ENCODE assay signal across 9 cellular contexts in the genomic region with DNA sequence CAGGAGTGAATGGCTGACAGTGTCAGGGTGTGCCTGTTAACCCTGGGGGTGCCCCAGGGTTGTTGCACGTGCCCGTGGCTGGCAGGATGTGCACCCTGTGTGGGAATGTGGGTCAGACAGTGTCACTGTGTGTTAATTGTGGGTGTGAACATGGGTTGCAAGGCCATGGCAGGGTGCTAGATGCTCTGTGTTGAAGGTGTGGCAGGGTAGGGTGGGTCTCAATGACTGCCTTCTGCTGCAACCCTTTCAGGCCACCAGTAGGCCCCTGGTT. TPM values are rescaled to one million over a fixed set of nuclear protein-coding genes. Genes with fewer than 3 reads are reported as not detected.
A peak's percentile ranks its signal among the peaks of the same experiment; 100 is the strongest.
DNase-seq lines count a peak whose midpoint lies in the region; ATAC-seq, FAIRE-seq and TF ChIP-seq lines count a peak whose summit lies in the region.
"Had no signal": no experiment of that assay in that cellular context is flagged by ENCODE, and none has a peak within 500 bp of the region (broad histone marks: within the 10 kb centered on the region; RNA-seq: fewer than 3 reads in every experiment).

No MANE protein-coding gene starts in this region.

- H3K27ac Mint-ChIP-seq in nephron: peak overlapping the region; percentile 77 to 93 (median 86)

- H3K27ac ChIP-seq in DND-41 (ENCODE audit: low read length) (peak overlapping the region; percentile 6; the same call in 1 of the 2 replicates), mammary epithelial cell (ENCODE audit: insufficient read depth, low read depth, low read length) (no peak overlapping the region)
- H3K27ac ChIP-seq: neutrophil had no signal

- H3K36me3 Mint-ChIP-seq in nephron (ENCODE audit: low read depth): no peaks in the 10 kb centered on the region

- intact Hi-C loops in mammary epithelial cell (cut with micrococcal nuclease): loop anchor here (1.0 kb wide), 5 partner anchors 8 to 106 kb away; partner anchors contain the start of gene RIN1

- H3K4me2 ChIP-seq in DND-41 (ENCODE audit: insufficient read depth, low read length) (no peak overlapping the region), mammary epithelial cell (ENCODE audit: insufficient read depth, low read depth, low read length) (no peak overlapping the region)

- H3K4me1 ChIP-seq in DND-41 (ENCODE audit: insufficient read depth, low read length): peaks cover 37% of the 10 kb centered on the region
- peaks cover 37% of the 10 kb centered on the region for H3K4me1 ChIP-seq in NT2/D1 (ENCODE audit: insufficient read depth, insufficient read length)
- peaks cover 26% of the 10 kb centered on the region for H3K4me1 ChIP-seq in mammary epithelial cell (ENCODE audit: insufficient read depth, low read length)

- H3K4me3 Mint-ChIP-seq in nephron: no peak overlapping the region

- no TSS peak for BruUV-seq in mammary epithelial cell (replicated peaks; lab: Mats Ljungman, UMichigan)

- no peak overlapping the region for H3K9ac ChIP-seq in DND-41 (ENCODE audit: low read depth, low read length)
- H3K9ac ChIP-seq in NT2/D1 (ENCODE audit: insufficient read length, low read depth): peak overlapping the region; percentile 53
- H3K9ac ChIP-seq in mammary epithelial cell (ENCODE audit: insufficient read depth, low read length): no peak overlapping the region

- H3K36me3 ChIP-seq in DND-41 (ENCODE audit: insufficient read depth, low read length): no peaks in the 10 kb centered on the region
- H3K36me3 ChIP-seq in NT2/D1 (ENCODE audit: insufficient read depth, insufficient read length, low read length): peaks cover 22% of the 10 kb centered on the region
- H3K36me3 ChIP-seq in mammary epithelial cell (ENCODE audit: insufficient read depth, low read length): peaks cover 11% of the 10 kb centered on the region
- H3K36me3 ChIP-seq: neutrophil had no signal

- TF ChIP-seq CTCF in DND-41 (IDR thresholded peaks at IDR 0.05; ENCODE audit: borderline replicate concordance, extremely low read depth, low read length, poor library complexity, severe bottlenecking): no peak
- no peak for TF ChIP-seq CTCF in mammary epithelial cell (conservative IDR thresholded peaks at IDR 0.05 in 1 of 2, IDR thresholded peaks at IDR 0.05 in 1 of 2; ENCODE audit: extremely low read depth in 1 of 2, insufficient read depth in 1 of 2, low read depth in 1 of 2, low read length in 2 of 2)
- TF ChIP-seq CTCF in nephron (IDR thresholded peaks at IDR 0.05; ENCODE audit: unreplicated experiment in 3 of 3): no peak

- dilution Hi-C loops in mammary epithelial cell (cut with HindIII; ENCODE audit: low sequenced_read_pairs): no loop called here

- FAIRE-seq in GM19239 (lab: Jason Lieb, UNC): no peak

- H3K79me2 ChIP-seq in DND-41 (ENCODE audit: insufficient read depth, low read length) (no peaks in the 10 kb centered on the region), mammary epithelial cell (ENCODE audit: insufficient read depth, low read length) (peaks cover 2% of the 10 kb centered on the region)

- H3K4me1 Mint-ChIP-seq in nephron: peaks cover 42% of the 10 kb centered on the region

- ATAC-seq in DND-41 (ENCODE audit: insufficient read depth, low read depth): no peak; the same call in 1 of the 3 replicates
- ATAC-seq in HG02798 (IDR thresholded peaks at IDR 0.05; ENCODE audit: poor library complexity, unreplicated experiment): no peak
- no peak for ATAC-seq in HG03520 (IDR thresholded peaks at IDR 0.05; ENCODE audit: unreplicated experiment)

- peaks cover 2% of the 10 kb centered on the region; the same call in 1 of the 2 replicates for H4K20me1 ChIP-seq in DND-41 (ENCODE audit: insufficient read depth, low read length)
- no peaks in the 10 kb centered on the region for H4K20me1 ChIP-seq in mammary epithelial cell (ENCODE audit: insufficient read depth, low read length)

- in situ Hi-C loops in mammary epithelial cell (cut with MboI; ENCODE audit: low sequenced_read_pairs in 2 of 2): no loop called here

- CTCF ChIA-PET in mammary epithelial cell (lab: Charles Lee; ENCODE audit: low non-redundant PET): no interaction called here

- H3K9me3 ChIP-seq in DND-41 (ENCODE audit: insufficient read depth, low read length, severe bottlenecking) (no peaks in the 10 kb centered on the region), NT2/D1 (ENCODE audit: insufficient read depth, low read length) (no peaks in the 10 kb centered on the region), mammary epithelial cell (replicated peaks; ENCODE audit: insufficient read depth, low read length) (no peaks in the 10 kb centered on the region)
- H3K9me3 ChIP-seq: neutrophil had no signal

- H3K4me3 ChIP-seq in DND-41 (ENCODE audit: low read depth in 1 of 2, low read length in 2 of 2) (no peak overlapping the region), NT2/D1 (ENCODE audit: insufficient read length, low read depth) (no peak overlapping the region), mammary epithelial cell (replicated peaks in 1 of 3; ENCODE audit: insufficient read depth in 1 of 3, low read depth in 2 of 3, low read length in 3 of 3) (no peak overlapping the region)

- no peaks in the 10 kb centered on the region for H3K27me3 Mint-ChIP-seq in nephron (ENCODE audit: low read depth)

- no peaks in the 10 kb centered on the region for H3K9me3 Mint-ChIP-seq in nephron

- H3K27me3 ChIP-seq in DND-41 (ENCODE audit: insufficient read depth, low read length, poor library complexity) (no peaks in the 10 kb centered on the region), NT2/D1 (ENCODE audit: insufficient read depth, insufficient read length) (no peaks in the 10 kb centered on the region), mammary epithelial cell (ENCODE audit: insufficient read depth, low read length) (no peaks in the 10 kb centered on the region)

- DNase-seq in DND-41 (no peak), NT2/D1 (ENCODE audit: low read depth, low spot score) (no peak), mammary epithelial cell (peak; percentile 27), putamen (ENCODE audit: low spot score) (no peak), GM19239 (ENCODE audit: insufficient read length, low spot score) (no peak)

- 42% methylated on average over 2 of the region's 2 CpGs for WGBS in mammary epithelial cell (ENCODE audit: low coverage, missing lambda C conversion rate)

- H2AFZ ChIP-seq in DND-41 (ENCODE audit: low read depth, low read length): 0 out of 2 replicates have a peak overlapping the region, but pooled peaks have one; percentile 47
- H2AFZ ChIP-seq in mammary epithelial cell (ENCODE audit: low read depth, low read length): no peak overlapping the region

RNA-seq across cellular contexts. Expression of gene RIN1, which starts 8.3 kb away (rescaled TPM):
- total RNA-seq in mammary epithelial cell: 10 to 100 TPM; 28.5 to 75.6 TPM
- 22.4 TPM for polyA plus RNA-seq in mammary epithelial cell
- 25.0 TPM for polyA minus RNA-seq in mammary epithelial cell

RNA-seq across cellular contexts. Expression of gene CD248, which starts 11.1 kb away (rescaled TPM):
- total RNA-seq in mammary epithelial cell: under 1 TPM in 1 of 2 donors, not detected in 1; 0.67 TPM
- not detected for polyA plus RNA-seq in mammary epithelial cell
- polyA minus RNA-seq in mammary epithelial cell: not detected

RNA-seq across cellular contexts. Expression of gene BRMS1, which starts 16.9 kb away (rescaled TPM):
- 10 to 100 TPM; 56.3 to 69.4 TPM for total RNA-seq in mammary epithelial cell
- polyA plus RNA-seq in mammary epithelial cell: 75.0 TPM
- polyA minus RNA-seq in mammary epithelial cell: 32.9 TPM

RNA-seq across cellular contexts. Expression of gene B4GAT1, which starts 19.5 kb away (rescaled TPM):
- 10 to 100 TPM; 10.1 to 15.5 TPM for total RNA-seq in mammary epithelial cell
- polyA plus RNA-seq in mammary epithelial cell: 11.0 TPM
- polyA minus RNA-seq in mammary epithelial cell: 3.0 TPM

RNA-seq across cellular contexts. Expression of gene TMEM151A, which starts 36.3 kb away (rescaled TPM):
- under 1 TPM; 0.17 to 0.26 TPM for total RNA-seq in mammary epithelial cell
- 0.06 TPM for polyA plus RNA-seq in mammary epithelial cell
- not detected for polyA minus RNA-seq in mammary epithelial cell
